16 cellular contexts compared by ENCODE assay signal in genomic region chr7:148492157-148492860, GRCh38.
DNase-seq lines count a peak whose midpoint lies in the region; ATAC-seq and TF ChIP-seq lines count a peak whose summit lies in the region.
"Had no signal": no experiment of that assay in that cellular context is flagged by ENCODE, and none has a peak within 500 bp of the region (broad histone marks: within the 10 kb centered on the region; RNA-seq: fewer than 3 reads in every experiment).

No MANE protein-coding gene starts in this region.

- DNase-seq in activated CD8-positive, alpha-beta memory T cell treated with anti-CD3 and anti-CD28 coated beads for 24 hours, result peak; percentile 5
- no peak for DNase-seq in activated CD8-positive, alpha-beta memory T cell treated with anti-CD3 and anti-CD28 coated beads, Interleukin-2, amount 50 U/mL, for 4 hours
- no peak for DNase-seq in adipocyte (ENCODE audit: low read depth)
- peak; percentile 49 for DNase-seq in epithelial cell of prostate (ENCODE audit: low read depth, low spot score)
- no peak for DNase-seq in UCSD-AML1 (lab: John Stamatoyannopoulos, UW; ENCODE audit: unreplicated experiment)
- no peak for DNase-seq in Caco-2
- DNase-seq: C1 segment of cervical spinal cord, DMS79, HCEC 1CT, NCI-H1092, NCI-H1694, NCI-H82 had no signal

- peaks cover 14% of the 10 kb centered on the region for H3K9me3 ChIP-seq in adipocyte (ENCODE audit: control insufficient read depth, low read length)
- no peaks in the 10 kb centered on the region for H3K9me3 ChIP-seq in Caco-2
- H3K9me3 ChIP-seq: SJSA1 had no signal

- POLR2A ChIA-PET in Caco-2 (lab: Charles Lee), result no interaction called here

- no peak overlapping the region for H3K9ac ChIP-seq in adipocyte (ENCODE audit: low read length)

- no peak for ATAC-seq in HG03108 (IDR thresholded peaks at IDR 0.05; ENCODE audit: unreplicated experiment)
- ATAC-seq: GM12878 had no signal

- peak overlapping the region; percentile 13 for H3K4me3 ChIP-seq in adipocyte (ENCODE audit: low read length)
- no peak overlapping the region for H3K4me3 ChIP-seq in Caco-2 (ENCODE audit: low read depth, low read length)
- H3K4me3 ChIP-seq: GM12878, SJSA1 had no signal

- no peaks in the 10 kb centered on the region for H3K4me1 Mint-ChIP-seq in Caco-2 (ENCODE audit: low read depth, unreplicated experiment)

- H3K27me3 Mint-ChIP-seq in Caco-2 (ENCODE audit: insufficient read depth, unreplicated experiment), result no peaks in the 10 kb centered on the region

- TF ChIP-seq CTCF in Caco-2 (IDR thresholded peaks at IDR 0.05; ENCODE audit: insufficient read depth in 1 of 2, low read depth in 1 of 2, low read length in 1 of 2, severe bottlenecking in 1 of 2, unreplicated experiment in 1 of 2), result no peak

- H3K36me3 Mint-ChIP-seq in Caco-2 (ENCODE audit: insufficient read depth, unreplicated experiment), result peaks cover 4% of the 10 kb centered on the region

- H3K27me3 ChIP-seq in adipocyte (replicated peaks; ENCODE audit: control insufficient read depth, insufficient read depth, low read length), result peaks cover 16% of the 10 kb centered on the region
- H3K27me3 ChIP-seq in Caco-2 (replicated peaks; ENCODE audit: control insufficient read depth, insufficient read depth, low read length), result no peaks in the 10 kb centered on the region
- H3K27me3 ChIP-seq: SJSA1 had no signal

- no peak overlapping the region for H3K4me3 Mint-ChIP-seq in Caco-2 (ENCODE audit: unreplicated experiment)

- H3K27ac ChIP-seq in epithelial cell of prostate, result peak overlapping the region; percentile 64
- H3K27ac ChIP-seq in temporal lobe (ENCODE audit: low read depth, low read length), result peak overlapping the region; percentile 30
- H3K27ac ChIP-seq: SJSA1 had no signal

- H3K36me3 ChIP-seq in adipocyte (ENCODE audit: control insufficient read depth, insufficient read depth, low read length, severe bottlenecking), result no peaks in the 10 kb centered on the region
- H3K36me3 ChIP-seq in Caco-2 (ENCODE audit: control insufficient read depth, insufficient read depth, low read length), result no peaks in the 10 kb centered on the region
- H3K36me3 ChIP-seq: SJSA1 had no signal

- BruUV-seq in Caco-2 (replicated peaks; lab: Mats Ljungman, UMichigan), result no TSS peak

- no peak overlapping the region for H3K27ac Mint-ChIP-seq in Caco-2 (ENCODE audit: unreplicated experiment)

- H3K4me1 ChIP-seq in adipocyte (ENCODE audit: control insufficient read depth, insufficient read depth, low read length) (peaks cover 5% of the 10 kb centered on the region), Caco-2 (no peaks in the 10 kb centered on the region)
- H3K4me1 ChIP-seq: SJSA1 had no signal

- H3K9me3 Mint-ChIP-seq in Caco-2 (ENCODE audit: unreplicated experiment), result no peaks in the 10 kb centered on the region

- intact Hi-C loops in Caco-2 (cut with micrococcal nuclease; ENCODE audit: unreplicated experiment), result no loop called here

- CTCF ChIA-PET in Caco-2 (lab: Charles Lee), result interaction anchor here (0.9 kb wide), 1 partner anchor 33 kb away, joined by 3 read pairs; no protein-coding TSS in a partner anchor

Comparison
In these comparisons a context has a peak if more than half of its experiments do, and no peak if none do; other contexts are left out.
1. DNase-seq: peak in activated CD8-positive, alpha-beta memory T cell treated with anti-CD3 and anti-CD28 coated beads for 24 hours (single experiment) and epithelial cell of prostate (single experiment); none in activated CD8-positive, alpha-beta memory T cell treated with anti-CD3 and anti-CD28 coated beads, Interleukin-2, amount 50 U/mL, for 4 hours (single experiment), adipocyte (single experiment), UCSD-AML1 (single experiment) and Caco-2 (0 of 2).